1 cellular context compared by ENCODE assay signal in genomic region chr1:223628233-223628632, GRCh38.
TF ChIP-seq lines count a peak whose summit lies in the region.

No MANE protein-coding gene starts in this region.

TF ChIP-seq in HepG2, 621 proteins besides CTCF, POLR2A, EP300 and RAD21 (continued from another document):
- TF ChIP-seq, protein P1, sequence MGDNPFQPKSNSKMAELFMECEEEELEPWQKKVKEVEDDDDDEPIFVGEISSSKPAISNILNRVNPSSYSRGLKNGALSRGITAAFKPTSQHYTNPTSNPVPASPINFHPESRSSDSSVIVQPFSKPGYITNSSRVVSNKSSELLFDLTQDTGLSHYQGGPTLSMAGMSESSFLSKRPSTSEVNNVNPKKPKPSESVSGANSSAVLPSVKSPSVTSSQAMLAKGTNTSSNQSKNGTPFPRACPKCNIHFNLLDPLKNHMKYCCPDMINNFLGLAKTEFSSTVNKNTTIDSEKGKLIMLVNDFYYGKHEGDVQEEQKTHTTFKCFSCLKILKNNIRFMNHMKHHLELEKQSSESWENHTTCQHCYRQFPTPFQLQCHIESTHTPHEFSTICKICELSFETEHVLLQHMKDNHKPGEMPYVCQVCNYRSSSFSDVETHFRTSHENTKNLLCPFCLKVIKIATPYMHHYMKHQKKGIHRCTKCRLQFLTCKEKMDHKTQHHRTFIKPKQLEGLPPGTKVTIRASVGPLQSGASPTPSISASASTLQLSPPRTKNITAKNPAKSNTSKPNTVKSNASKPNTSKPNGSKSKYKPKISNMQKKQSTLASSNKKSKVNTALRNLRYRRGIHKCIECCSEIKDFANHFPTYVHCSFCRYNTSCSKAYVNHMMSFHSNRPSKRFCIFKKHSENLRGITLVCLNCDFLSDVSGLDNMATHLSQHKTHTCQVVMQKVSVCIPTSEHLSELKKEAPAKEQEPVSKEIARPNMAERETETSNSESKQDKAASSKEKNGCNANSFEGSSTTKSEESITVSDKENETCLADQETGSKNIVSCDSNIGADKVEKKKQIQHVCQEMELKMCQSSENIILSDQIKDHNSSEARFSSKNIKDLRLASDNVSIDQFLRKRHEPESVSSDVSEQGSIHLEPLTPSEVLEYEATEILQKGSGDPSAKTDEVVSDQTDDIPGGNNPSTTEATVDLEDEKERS (CRISPR knock-in tag; IDR thresholded peaks at IDR 0.05): no peak
- TF ChIP-seq ZNF724P (CRISPR knock-in tag; IDR thresholded peaks at IDR 0.05; ENCODE audit: borderline replicate concordance) (no peak), EZH2 (conservative IDR thresholded peaks at IDR 0.05; ENCODE audit: low read depth, low read length) (no peak), ZFX (CRISPR knock-in tag; IDR thresholded peaks at IDR 0.05; ENCODE audit: low read depth) (0 out of 2 replicates have a peak, but pooled peaks have one; percentile 15), ZBTB2 (CRISPR knock-in tag; IDR thresholded peaks at IDR 0.05; ENCODE audit: low read depth) (no peak), IKZF1 (IDR thresholded peaks at IDR 0.05) (no peak), ZNF121 (CRISPR knock-in tag; IDR thresholded peaks at IDR 0.05) (no peak), RXRA (CRISPR knock-in tag; IDR thresholded peaks at IDR 0.05) (0 out of 2 replicates have a peak, but pooled peaks have one; percentile 27), ZNF788 (CRISPR knock-in tag; IDR thresholded peaks at IDR 0.05; ENCODE audit: borderline replicate concordance) (no peak), GTF3A (CRISPR knock-in tag; conservative IDR thresholded peaks at IDR 0.05) (no peak), MLLT10 (CRISPR knock-in tag; IDR thresholded peaks at IDR 0.05) (no peak), FOXM1 (CRISPR knock-in tag; IDR thresholded peaks at IDR 0.05) (no peak), HOXA9 (CRISPR knock-in tag; IDR thresholded peaks at IDR 0.05; ENCODE audit: borderline replicate concordance) (no peak), REST (IDR thresholded peaks at IDR 0.05; ENCODE audit: borderline replicate concordance in 1 of 2, low read depth in 1 of 2, low read length in 2 of 2) (no peak)
- TF ChIP-seq, protein P2, sequence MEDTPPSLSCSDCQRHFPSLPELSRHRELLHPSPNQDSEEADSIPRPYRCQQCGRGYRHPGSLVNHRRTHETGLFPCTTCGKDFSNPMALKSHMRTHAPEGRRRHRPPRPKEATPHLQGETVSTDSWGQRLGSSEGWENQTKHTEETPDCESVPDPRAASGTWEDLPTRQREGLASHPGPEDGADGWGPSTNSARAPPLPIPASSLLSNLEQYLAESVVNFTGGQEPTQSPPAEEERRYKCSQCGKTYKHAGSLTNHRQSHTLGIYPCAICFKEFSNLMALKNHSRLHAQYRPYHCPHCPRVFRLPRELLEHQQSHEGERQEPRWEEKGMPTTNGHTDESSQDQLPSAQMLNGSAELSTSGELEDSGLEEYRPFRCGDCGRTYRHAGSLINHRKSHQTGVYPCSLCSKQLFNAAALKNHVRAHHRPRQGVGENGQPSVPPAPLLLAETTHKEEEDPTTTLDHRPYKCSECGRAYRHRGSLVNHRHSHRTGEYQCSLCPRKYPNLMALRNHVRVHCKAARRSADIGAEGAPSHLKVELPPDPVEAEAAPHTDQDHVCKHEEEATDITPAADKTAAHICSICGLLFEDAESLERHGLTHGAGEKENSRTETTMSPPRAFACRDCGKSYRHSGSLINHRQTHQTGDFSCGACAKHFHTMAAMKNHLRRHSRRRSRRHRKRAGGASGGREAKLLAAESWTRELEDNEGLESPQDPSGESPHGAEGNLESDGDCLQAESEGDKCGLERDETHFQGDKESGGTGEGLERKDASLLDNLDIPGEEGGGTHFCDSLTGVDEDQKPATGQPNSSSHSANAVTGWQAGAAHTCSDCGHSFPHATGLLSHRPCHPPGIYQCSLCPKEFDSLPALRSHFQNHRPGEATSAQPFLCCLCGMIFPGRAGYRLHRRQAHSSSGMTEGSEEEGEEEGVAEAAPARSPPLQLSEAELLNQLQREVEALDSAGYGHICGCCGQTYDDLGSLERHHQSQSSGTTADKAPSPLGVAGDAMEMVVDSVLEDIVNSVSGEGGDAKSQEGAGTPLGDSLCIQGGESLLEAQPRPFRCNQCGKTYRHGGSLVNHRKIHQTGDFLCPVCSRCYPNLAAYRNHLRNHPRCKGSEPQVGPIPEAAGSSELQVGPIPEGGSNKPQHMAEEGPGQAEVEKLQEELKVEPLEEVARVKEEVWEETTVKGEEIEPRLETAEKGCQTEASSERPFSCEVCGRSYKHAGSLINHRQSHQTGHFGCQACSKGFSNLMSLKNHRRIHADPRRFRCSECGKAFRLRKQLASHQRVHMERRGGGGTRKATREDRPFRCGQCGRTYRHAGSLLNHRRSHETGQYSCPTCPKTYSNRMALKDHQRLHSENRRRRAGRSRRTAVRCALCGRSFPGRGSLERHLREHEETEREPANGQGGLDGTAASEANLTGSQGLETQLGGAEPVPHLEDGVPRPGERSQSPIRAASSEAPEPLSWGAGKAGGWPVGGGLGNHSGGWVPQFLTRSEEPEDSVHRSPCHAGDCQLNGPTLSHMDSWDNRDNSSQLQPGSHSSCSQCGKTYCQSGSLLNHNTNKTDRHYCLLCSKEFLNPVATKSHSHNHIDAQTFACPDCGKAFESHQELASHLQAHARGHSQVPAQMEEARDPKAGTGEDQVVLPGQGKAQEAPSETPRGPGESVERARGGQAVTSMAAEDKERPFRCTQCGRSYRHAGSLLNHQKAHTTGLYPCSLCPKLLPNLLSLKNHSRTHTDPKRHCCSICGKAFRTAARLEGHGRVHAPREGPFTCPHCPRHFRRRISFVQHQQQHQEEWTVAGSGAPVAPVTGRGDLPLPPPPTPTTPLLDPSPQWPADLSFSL (CRISPR knock-in tag; IDR thresholded peaks at IDR 0.05): no peak
- TF ChIP-seq, protein P3, sequence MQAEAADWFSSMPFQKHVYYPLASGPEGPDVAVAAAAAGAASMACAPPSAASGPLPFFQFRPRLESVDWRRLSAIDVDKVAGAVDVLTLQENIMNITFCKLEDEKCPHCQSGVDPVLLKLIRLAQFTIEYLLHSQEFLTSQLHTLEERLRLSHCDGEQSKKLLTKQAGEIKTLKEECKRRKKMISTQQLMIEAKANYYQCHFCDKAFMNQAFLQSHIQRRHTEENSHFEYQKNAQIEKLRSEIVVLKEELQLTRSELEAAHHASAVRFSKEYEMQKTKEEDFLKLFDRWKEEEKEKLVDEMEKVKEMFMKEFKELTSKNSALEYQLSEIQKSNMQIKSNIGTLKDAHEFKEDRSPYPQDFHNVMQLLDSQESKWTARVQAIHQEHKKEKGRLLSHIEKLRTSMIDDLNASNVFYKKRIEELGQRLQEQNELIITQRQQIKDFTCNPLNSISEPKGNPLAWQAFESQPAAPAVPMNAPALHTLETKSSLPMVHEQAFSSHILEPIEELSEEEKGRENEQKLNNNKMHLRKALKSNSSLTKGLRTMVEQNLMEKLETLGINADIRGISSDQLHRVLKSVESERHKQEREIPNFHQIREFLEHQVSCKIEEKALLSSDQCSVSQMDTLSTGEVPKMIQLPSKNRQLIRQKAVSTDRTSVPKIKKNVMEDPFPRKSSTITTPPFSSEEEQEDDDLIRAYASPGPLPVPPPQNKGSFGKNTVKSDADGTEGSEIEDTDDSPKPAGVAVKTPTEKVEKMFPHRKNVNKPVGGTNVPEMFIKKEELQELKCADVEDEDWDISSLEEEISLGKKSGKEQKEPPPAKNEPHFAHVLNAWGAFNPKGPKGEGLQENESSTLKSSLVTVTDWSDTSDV (CRISPR knock-in tag; IDR thresholded peaks at IDR 0.05): no peak
- TF ChIP-seq, protein P4, sequence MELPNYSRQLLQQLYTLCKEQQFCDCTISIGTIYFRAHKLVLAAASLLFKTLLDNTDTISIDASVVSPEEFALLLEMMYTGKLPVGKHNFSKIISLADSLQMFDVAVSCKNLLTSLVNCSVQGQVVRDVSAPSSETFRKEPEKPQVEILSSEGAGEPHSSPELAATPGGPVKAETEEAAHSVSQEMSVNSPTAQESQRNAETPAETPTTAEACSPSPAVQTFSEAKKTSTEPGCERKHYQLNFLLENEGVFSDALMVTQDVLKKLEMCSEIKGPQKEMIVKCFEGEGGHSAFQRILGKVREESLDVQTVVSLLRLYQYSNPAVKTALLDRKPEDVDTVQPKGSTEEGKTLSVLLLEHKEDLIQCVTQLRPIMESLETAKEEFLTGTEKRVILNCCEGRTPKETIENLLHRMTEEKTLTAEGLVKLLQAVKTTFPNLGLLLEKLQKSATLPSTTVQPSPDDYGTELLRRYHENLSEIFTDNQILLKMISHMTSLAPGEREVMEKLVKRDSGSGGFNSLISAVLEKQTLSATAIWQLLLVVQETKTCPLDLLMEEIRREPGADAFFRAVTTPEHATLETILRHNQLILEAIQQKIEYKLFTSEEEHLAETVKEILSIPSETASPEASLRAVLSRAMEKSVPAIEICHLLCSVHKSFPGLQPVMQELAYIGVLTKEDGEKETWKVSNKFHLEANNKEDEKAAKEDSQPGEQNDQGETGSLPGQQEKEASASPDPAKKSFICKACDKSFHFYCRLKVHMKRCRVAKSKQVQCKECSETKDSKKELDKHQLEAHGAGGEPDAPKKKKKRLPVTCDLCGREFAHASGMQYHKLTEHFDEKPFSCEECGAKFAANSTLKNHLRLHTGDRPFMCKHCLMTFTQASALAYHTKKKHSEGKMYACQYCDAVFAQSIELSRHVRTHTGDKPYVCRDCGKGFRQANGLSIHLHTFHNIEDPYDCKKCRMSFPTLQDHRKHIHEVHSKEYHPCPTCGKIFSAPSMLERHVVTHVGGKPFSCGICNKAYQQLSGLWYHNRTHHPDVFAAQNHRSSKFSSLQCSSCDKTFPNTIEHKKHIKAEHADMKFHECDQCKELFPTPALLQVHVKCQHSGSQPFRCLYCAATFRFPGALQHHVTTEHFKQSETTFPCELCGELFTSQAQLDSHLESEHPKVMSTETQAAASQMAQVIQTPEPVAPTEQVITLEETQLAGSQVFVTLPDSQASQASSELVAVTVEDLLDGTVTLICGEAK (IDR thresholded peaks at IDR 0.05): no peak
- TF ChIP-seq, protein P4 (CRISPR knock-in tag; IDR thresholded peaks at IDR 0.05): no peak
